ENCODE assay signal across 8 cellular contexts in the genomic region with DNA sequence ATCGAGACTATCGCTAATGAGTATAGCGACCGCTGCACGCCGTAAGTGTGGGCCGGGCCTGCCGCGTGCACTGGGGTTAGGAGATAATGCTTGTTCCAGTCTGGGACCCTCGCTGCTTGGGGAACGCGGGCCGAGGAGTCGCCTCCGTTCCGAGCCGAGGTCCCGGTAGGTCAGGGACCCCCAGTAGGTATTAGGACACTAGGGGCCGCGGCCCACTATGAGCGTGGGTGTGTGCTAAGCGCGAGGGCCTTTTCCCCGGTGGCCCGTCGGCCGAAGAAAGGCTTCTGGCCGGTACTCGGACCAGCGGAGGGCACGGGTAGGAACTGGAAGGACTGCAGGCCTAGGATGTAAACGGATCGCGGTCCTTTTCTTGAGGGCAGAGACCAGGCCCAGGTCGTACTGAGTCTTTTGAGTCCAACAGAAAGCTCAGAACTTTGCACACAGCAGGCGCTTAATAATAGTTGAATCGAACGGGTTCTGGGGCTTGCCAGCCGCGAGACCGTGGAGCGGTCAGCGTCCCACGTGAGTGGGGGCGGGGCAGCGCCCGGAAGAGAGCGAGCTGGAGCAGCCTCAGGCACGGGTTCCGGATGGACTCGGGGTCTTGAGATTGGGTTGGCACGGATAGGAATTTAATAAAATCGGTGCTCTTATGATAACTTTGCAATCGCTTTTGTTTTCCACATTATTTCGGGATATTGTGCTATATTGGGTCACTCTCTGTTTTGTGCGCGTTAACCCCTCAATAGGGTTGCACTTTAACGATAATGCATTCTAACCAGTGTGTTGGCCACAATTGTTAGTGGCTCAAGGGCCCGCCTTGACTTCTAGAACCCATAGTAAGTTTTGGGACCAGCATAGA. TPM values are rescaled to one million over a fixed set of nuclear protein-coding genes. Genes with fewer than 3 reads are reported as not detected.
DNase-seq lines count a peak whose midpoint lies in the region; ATAC-seq and TF ChIP-seq lines count a peak whose summit lies in the region.

No MANE protein-coding gene starts in this region.

- H3K4me1 ChIP-seq in left ventricle myocardium inferior (peaks cover 67% of the 10 kb centered on the region), prostate gland (replicated peaks) (peaks cover 3% of the 10 kb centered on the region), aorta (ENCODE audit: control insufficient read depth in 1 of 2, insufficient read depth in 2 of 2, low read length in 2 of 2) (peaks cover 0 to 5% of the 10 kb centered on the region in 2 donors)

- H3K36me3 ChIP-seq in left ventricle myocardium inferior, result no peaks in the 10 kb centered on the region
- H3K36me3 ChIP-seq in prostate gland, result no peaks in the 10 kb centered on the region
- no peaks in the 10 kb centered on the region for H3K36me3 ChIP-seq in aorta (ENCODE audit: control insufficient read depth in 1 of 2, insufficient read depth in 2 of 2, low read length in 1 of 2)

- DNase-seq in COR-L47 (lab: John Stamatoyannopoulos, UW) (peak; percentile 29), SKM-1 treated with dmso at 0.1 percent for 144 hours (lab: John Stamatoyannopoulos, UW; ENCODE audit: unreplicated experiment) (peak; percentile 70), left ventricle myocardium inferior (peak; percentile 66), prostate gland (ENCODE audit: low spot score) (peak; percentile 36), aorta (peak; percentile 85 to 90)

- TF ChIP-seq POLR2A in prostate gland (IDR thresholded peaks at IDR 0.05), result peak; percentile 46

- H3K4me3 ChIP-seq in left ventricle myocardium inferior, result peak overlapping the region; percentile 98
- H3K4me3 ChIP-seq in prostate gland, result peak overlapping the region; percentile 94 to 95
- peak overlapping the region; percentile 20 to 95 for H3K4me3 ChIP-seq in aorta (ENCODE audit: low read length in 2 of 2)

- ATAC-seq in GM19397 (IDR thresholded peaks at IDR 0.05; ENCODE audit: unreplicated experiment) (peak; percentile 41), HG03521 (IDR thresholded peaks at IDR 0.05; ENCODE audit: unreplicated experiment) (peak; percentile 30), aorta (ENCODE audit: low FRiP score) (peak; percentile 73)

- H3K9me3 ChIP-seq in left ventricle myocardium inferior (replicated peaks), result no peaks in the 10 kb centered on the region
- no peaks in the 10 kb centered on the region for H3K9me3 ChIP-seq in prostate gland
- H3K9me3 ChIP-seq in aorta (ENCODE audit: control insufficient read depth, low read length), result no peaks in the 10 kb centered on the region

- H3K27me3 ChIP-seq in left ventricle myocardium inferior (ENCODE audit: low read depth) (no peaks in the 10 kb centered on the region), prostate gland (replicated peaks; ENCODE audit: insufficient read depth) (no peaks in the 10 kb centered on the region), aorta (ENCODE audit: control insufficient read depth in 1 of 2, insufficient read depth in 2 of 2, low read length in 1 of 2) (no peaks in the 10 kb centered on the region)

- H3K27ac ChIP-seq in adipose tissue (ENCODE audit: low read depth, low read length) (peak overlapping the region; percentile 43), left ventricle myocardium inferior (replicated peaks) (peak overlapping the region; percentile 96), prostate gland (peak overlapping the region; percentile 100), aorta (ENCODE audit: low read depth in 1 of 2, low read length in 2 of 2) (peak overlapping the region; percentile 68 to 82)

- intact Hi-C loops in left ventricle myocardium inferior (cut with micrococcal nuclease), result no loop called here
- intact Hi-C loops in prostate gland (cut with DNase I), result loop anchor here (10.0 kb wide), 1 partner anchor 228 kb away; no protein-coding TSS in a partner anchor
- intact Hi-C loops in aorta (cut with DNase I), result no loop called here

- WGBS in adipose tissue, 3 donors, result 1% methylated on average over 55 to 59 of the region's 59 CpGs
- 3% methylated on average over 34 of the region's 59 CpGs for WGBS in prostate gland
- 1% methylated on average over 59 of the region's 59 CpGs for WGBS in aorta, 2 donors

- TF ChIP-seq CTCF in left ventricle myocardium inferior (IDR thresholded peaks at IDR 0.05; ENCODE audit: borderline replicate concordance) (no peak), prostate gland (IDR thresholded peaks at IDR 0.05) (no peak)

RNA-seq across cellular contexts. Expression of a gene that starts 0.7 kb away (rescaled TPM):
- 10 to 100 TPM; 12.6 to 43.0 (median 28.3) TPM for polyA plus RNA-seq in adipose tissue
- 80.2 TPM for total RNA-seq in left ventricle myocardium inferior
- total RNA-seq in prostate gland, result 10 to 100 TPM; 51.1 to 73.5 TPM
- total RNA-seq in aorta, result 100 to 1,000 TPM in 1 of 2 donors, 10 to 100 TPM in 1; 56.1 to 135 TPM
- polyA plus RNA-seq in aorta, result 10 to 100 TPM; 51.3 to 54.0 TPM

RNA-seq across cellular contexts. Expression of a gene that starts 26.2 kb away (rescaled TPM):
- polyA plus RNA-seq in adipose tissue (10 to 100 TPM in 2 of 3 donors, 1 to 10 TPM in 1; 7.3 to 19.9 (median 13.6) TPM), aorta (10 to 100 TPM; 11.3 to 40.8 TPM)
- total RNA-seq in left ventricle myocardium inferior (18.7 TPM), prostate gland (10 to 100 TPM in 1 of 2 donors, 1 to 10 TPM in 1; 7.8 to 10.5 TPM), aorta (10 to 100 TPM; 17.3 to 31.4 TPM)

Comparison
In these comparisons a context has a peak if more than half of its experiments do, and no peak if none do; other contexts are left out.
1. Peak in every context shown above with its lines: DNase-seq, ATAC-seq, H3K4me3 ChIP-seq and H3K27ac ChIP-seq.
2. DNase-seq: peak in every context shown above with its lines; median percentile 88 in aorta; 70 in SKM-1 treated with dmso at 0.1 percent for 144 hours; 66 in left ventricle myocardium inferior; 36 in prostate gland; 29 in COR-L47.
3. H3K27ac ChIP-seq: peak in every context shown above with its lines; median percentile 100 in prostate gland; 96 in left ventricle myocardium inferior; 75 in aorta; 43 in adipose tissue.